In the genomic region with DNA sequence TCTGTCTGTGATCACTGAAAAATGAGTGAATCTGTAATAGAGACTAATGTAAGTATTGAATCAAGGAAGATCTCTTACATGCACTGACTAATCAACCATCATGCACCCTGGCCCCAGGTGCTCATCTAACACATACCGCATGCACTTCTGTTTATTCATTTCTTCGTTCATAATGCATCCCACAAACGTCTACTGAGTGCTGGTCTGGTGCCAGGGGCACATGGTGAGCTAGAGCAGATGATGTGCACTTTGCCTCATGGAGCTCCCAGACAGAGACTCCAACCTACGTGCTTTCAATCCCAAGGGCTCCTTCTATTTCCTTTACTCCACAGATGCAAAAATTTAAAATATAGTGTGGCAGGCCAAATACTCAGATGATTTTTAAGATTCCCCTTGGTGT, we compare ENCODE assay signal across 29 cellular contexts. TPM values are rescaled to one million over a fixed set of nuclear protein-coding genes. Genes with fewer than 3 reads are reported as not detected.
"Had no signal": no experiment of that assay in that cellular context is flagged by ENCODE, and none has a peak within 500 bp of the region (broad histone marks: within the 10 kb centered on the region; RNA-seq: fewer than 3 reads in every experiment).

No MANE protein-coding gene starts in this region.

- H3K27me3 ChIP-seq: hepatocyte, sigmoid colon, suprapubic skin, thyroid gland had no signal

- H3K4me3 ChIP-seq: coronary artery, gastrocnemius medialis, heart left ventricle, hepatocyte, left lung, psoas muscle, sigmoid colon, skin epidermis, spleen, suprapubic skin, thyroid gland had no signal

- H2AFZ ChIP-seq: hepatocyte had no signal

- H3K27me3 Mint-ChIP-seq: central memory CD8-positive, alpha-beta T cell; stimulated activated naive B cell treated with anti-CD40 and anti-IgM and Interleukin-4, amounts not matched to agents 10 μg/mL and 1 μg/mL and 100 μg/mL, for 72 hours had no signal

- H3K4me3 Mint-ChIP-seq: central memory CD8-positive, alpha-beta T cell; naive thymus-derived CD8-positive, alpha-beta T cell; nephron progenitor cell; stimulated activated naive B cell treated with anti-CD40 and anti-IgM and Interleukin-4, amounts not matched to agents 10 μg/mL and 1 μg/mL and 100 μg/mL, for 72 hours; stimulated activated naive CD8-positive, alpha-beta T cell treated with anti-CD3 and anti-CD28 coated beads, Interleukin-15, Interleukin-2, amounts not matched to agents 100 ng/mL and 50 ng/mL, for 24 hours had no signal

- H3K4me2 ChIP-seq: hepatocyte had no signal

- H3K27ac ChIP-seq: coronary artery, gastrocnemius medialis, heart left ventricle, hepatocyte, left lung, psoas muscle, sigmoid colon, skin epidermis, spleen, suprapubic skin, thyroid gland had no signal

- H3K4me1 ChIP-seq: gastrocnemius medialis, psoas muscle, spleen had no signal

- ATAC-seq: gastrocnemius medialis; heart left ventricle; left cardiac atrium; left lung; naive thymus-derived CD8-positive, alpha-beta T cell; psoas muscle; right cardiac atrium; stimulated activated naive B cell treated with anti-CD40 and anti-IgM and Interleukin-4, amounts not matched to agents 10 μg/mL and 1 μg/mL and 100 μg/mL, for 72 hours had no signal

- H3K36me3 ChIP-seq: gastrocnemius medialis, heart left ventricle, left lung, sigmoid colon, spleen, suprapubic skin, thyroid gland had no signal

- H3K36me3 Mint-ChIP-seq: naive thymus-derived CD8-positive, alpha-beta T cell; stimulated activated naive B cell treated with anti-CD40 and anti-IgM and Interleukin-4, amounts not matched to agents 10 μg/mL and 1 μg/mL and 100 μg/mL, for 72 hours had no signal

- DNase-seq: effector CD4-positive, alpha-beta T cell; foreskin fibroblast; gastrocnemius medialis; heart left ventricle; kidney; left cardiac atrium; left lung; mesendoderm; naive thymus-derived CD8-positive, alpha-beta T cell; nephron progenitor cell; psoas muscle; right cardiac atrium; sigmoid colon; spleen; stimulated activated naive B cell treated with anti-CD40 and anti-IgM and Interleukin-4, amounts not matched to agents 10 μg/mL and 1 μg/mL and 100 μg/mL, for 72 hours; thyroid gland; trophoblast cell had no signal

- H3K9me3 ChIP-seq: gastrocnemius medialis, heart left ventricle, left lung, psoas muscle, sigmoid colon, spleen, suprapubic skin, thyroid gland had no signal

- H3K9me3 Mint-ChIP-seq: naive thymus-derived CD8-positive, alpha-beta T cell; nephron progenitor cell; stimulated activated naive B cell treated with anti-CD40 and anti-IgM and Interleukin-4, amounts not matched to agents 10 μg/mL and 1 μg/mL and 100 μg/mL, for 72 hours; stimulated activated naive CD8-positive, alpha-beta T cell treated with anti-CD3 and anti-CD28 coated beads, Interleukin-15, Interleukin-2, amounts not matched to agents 100 ng/mL and 50 ng/mL, for 24 hours had no signal

- H3K27ac Mint-ChIP-seq: naive thymus-derived CD8-positive, alpha-beta T cell; nephron progenitor cell; stimulated activated naive B cell treated with anti-CD40 and anti-IgM and Interleukin-4, amounts not matched to agents 10 μg/mL and 1 μg/mL and 100 μg/mL, for 72 hours; stimulated activated naive CD8-positive, alpha-beta T cell treated with anti-CD3 and anti-CD28 coated beads, Interleukin-15, Interleukin-2, amounts not matched to agents 100 ng/mL and 50 ng/mL, for 24 hours had no signal

- H3K4me1 Mint-ChIP-seq: central memory CD8-positive, alpha-beta T cell; naive thymus-derived CD8-positive, alpha-beta T cell; stimulated activated naive B cell treated with anti-CD40 and anti-IgM and Interleukin-4, amounts not matched to agents 10 μg/mL and 1 μg/mL and 100 μg/mL, for 72 hours had no signal

RNA-seq across cellular contexts. Expression of gene C10orf90, which starts 10.7 kb away (rescaled TPM):
- total RNA-seq: chondrocyte; dermis microvascular lymphatic vessel endothelial cell; gastrocnemius medialis; heart left ventricle; kidney; left lung; lung microvascular endothelial cell; naive thymus-derived CD8-positive, alpha-beta T cell; osteocyte; renal cortical epithelial cell; spleen; ureter had no signal
- polyA plus RNA-seq: heart left ventricle; hepatocyte; naive thymus-derived CD8-positive, alpha-beta T cell; right cardiac atrium had no signal
